ENCODE assay signal across 9 cellular contexts in the genomic region with DNA sequence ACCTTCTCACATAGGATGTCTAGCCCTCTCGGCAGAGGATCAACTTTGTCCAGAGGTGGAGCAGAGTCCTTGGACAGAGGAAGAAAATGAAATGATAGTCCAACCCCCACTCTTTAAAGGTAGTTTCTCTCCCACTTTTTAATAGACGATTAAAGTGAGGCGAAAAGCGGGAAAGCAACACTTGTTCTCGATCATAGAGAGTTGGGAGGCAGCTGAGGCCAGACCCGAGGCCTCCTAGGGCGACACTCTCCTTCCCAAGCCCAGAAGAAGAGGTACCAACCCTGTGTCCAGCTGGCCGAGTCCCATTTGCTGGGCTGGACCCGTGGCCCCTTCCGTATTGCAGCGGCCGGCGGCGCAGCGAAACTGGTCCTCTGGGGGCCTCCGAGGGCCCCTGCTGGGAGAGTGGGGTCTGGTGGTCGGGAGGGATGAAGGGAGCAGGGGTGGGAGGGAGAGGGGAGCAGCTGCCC. TPM values are rescaled to one million over a fixed set of nuclear protein-coding genes. Genes with fewer than 3 reads are reported as not detected.
DNase-seq lines count a peak whose midpoint lies in the region; ATAC-seq and TF ChIP-seq lines count a peak whose summit lies in the region.
"Had no signal": no experiment of that assay in that cellular context is flagged by ENCODE, and none has a peak within 500 bp of the region (broad histone marks: within the 10 kb centered on the region; RNA-seq: fewer than 3 reads in every experiment).

No MANE protein-coding gene starts in this region.

- no peaks in the 10 kb centered on the region for H4K20me1 ChIP-seq in KMS-11 (ENCODE audit: insufficient read depth)

- H3K9me3 Mint-ChIP-seq in activated naive CD8-positive, alpha-beta T cell treated with anti-CD3 and anti-CD28 coated beads for 36 hours: no peaks in the 10 kb centered on the region
- H3K9me3 Mint-ChIP-seq: activated naive CD4-positive, alpha-beta T cell treated with anti-CD3 and anti-CD28 coated beads, Interleukin-2, amount 50 U/mL, for 72 hours had no signal

- H3K36me3 ChIP-seq in KMS-11 (ENCODE audit: insufficient read depth): no peaks in the 10 kb centered on the region
- no peaks in the 10 kb centered on the region for H3K36me3 ChIP-seq in right lobe of liver
- no peaks in the 10 kb centered on the region for H3K36me3 ChIP-seq in thyroid gland

- no peak for TF ChIP-seq CTCF in KMS-11 (conservative IDR thresholded peaks at IDR 0.05; ENCODE audit: low read depth, low read length)
- TF ChIP-seq CTCF in choroid plexus epithelial cell (conservative IDR thresholded peaks at IDR 0.05; ENCODE audit: low read depth, low read length): no peak
- no peak for TF ChIP-seq CTCF in right lobe of liver (IDR thresholded peaks at IDR 0.05)
- TF ChIP-seq CTCF in thyroid gland (IDR thresholded peaks at IDR 0.05): no peak

- H3K4me3 Mint-ChIP-seq in activated naive CD8-positive, alpha-beta T cell treated with anti-CD3 and anti-CD28 coated beads for 36 hours: no peak overlapping the region

- no peaks in the 10 kb centered on the region for H3K79me2 ChIP-seq in KMS-11 (ENCODE audit: insufficient read depth, low read depth)

- H3K4me1 Mint-ChIP-seq in activated naive CD8-positive, alpha-beta T cell treated with anti-CD3 and anti-CD28 coated beads for 36 hours: peaks cover 20% of the 10 kb centered on the region

- intact Hi-C loops in right lobe of liver (cut with DNase I) (loop anchor here (10.0 kb wide), 3 partner anchors 260 to 770 kb away; no protein-coding TSS in a partner anchor), thyroid gland (cut with DNase I) (loop anchor here (5.0 to 10.0 kb wide), 3 partner anchors 260 to 768 kb away; no protein-coding TSS in a partner anchor)

- H3K36me3 Mint-ChIP-seq in activated naive CD8-positive, alpha-beta T cell treated with anti-CD3 and anti-CD28 coated beads for 36 hours: no peaks in the 10 kb centered on the region

- peaks cover 98% of the 10 kb centered on the region for H3K27me3 Mint-ChIP-seq in activated naive CD8-positive, alpha-beta T cell treated with anti-CD3 and anti-CD28 coated beads for 36 hours

- H3K4me2 ChIP-seq in KMS-11: peak overlapping the region; percentile 68; the same call in 1 of the 2 replicates

- H3K27ac ChIP-seq in KMS-11: no peak overlapping the region
- H3K27ac ChIP-seq in right lobe of liver: no peak overlapping the region
- H3K27ac ChIP-seq in thyroid gland: peak overlapping the region in 2 of 3 donors; percentile 37 to 61

- H3K4me1 ChIP-seq in KMS-11 (ENCODE audit: low read depth, poor library complexity, severe bottlenecking) (peaks cover 5% of the 10 kb centered on the region), right lobe of liver (no peaks in the 10 kb centered on the region), thyroid gland (peaks cover 12 to 25% of the 10 kb centered on the region in 2 donors)

- H3K4me3 ChIP-seq in KMS-11 (IDR thresholded peaks at IDR 0.05; ENCODE audit: insufficient read depth, low read depth, low read length) (no peak overlapping the region), choroid plexus epithelial cell (ENCODE audit: low read depth, low read length) (peak overlapping the region; percentile 70), right lobe of liver (peak overlapping the region; percentile 12 to 85 (median 77)), thyroid gland (replicated peaks in 1 of 3) (peak overlapping the region in 1 of 3 donors; percentile 72)

- WGBS in right lobe of liver (ENCODE audit: insufficient coverage, low coverage, low lambda C conversion rate, missing lambda C conversion rate): 9% methylated on average over 9 of the region's 17 CpGs
- WGBS in thyroid gland, 2 donors: 5 to 7% methylated on average over 15 to 17 of the region's 17 CpGs

- peak in 3 of 4 donors; percentile 2 to 16 (median 5) for ATAC-seq in right lobe of liver
- no peak for ATAC-seq in GM21381 (IDR thresholded peaks at IDR 0.05; ENCODE audit: unreplicated experiment)
- no peak for ATAC-seq in GM18505 (IDR thresholded peaks at IDR 0.05; ENCODE audit: unreplicated experiment)

- DNase-seq in choroid plexus epithelial cell (ENCODE audit: low read depth): peak; percentile 50
- no peak for DNase-seq in right lobe of liver
- no peak for DNase-seq in thyroid gland
- no peak for DNase-seq in SK-N-DZ (ENCODE audit: low spot score)
- DNase-seq in activated naive CD8-positive, alpha-beta T cell treated with anti-CD3 and anti-CD28 coated beads for 36 hours: no peak

- peak overlapping the region; percentile 15; the same call in 1 of the 2 replicates for H3K9ac ChIP-seq in KMS-11

- H3K9me3 ChIP-seq in right lobe of liver (no peaks in the 10 kb centered on the region), thyroid gland (no peaks in the 10 kb centered on the region)

- H2AFZ ChIP-seq in KMS-11 (ENCODE audit: low read depth): peak overlapping the region; percentile 82; the same call in 1 of the 2 replicates

- no peak overlapping the region for H3K27ac Mint-ChIP-seq in activated naive CD8-positive, alpha-beta T cell treated with anti-CD3 and anti-CD28 coated beads for 36 hours
- H3K27ac Mint-ChIP-seq: activated naive CD4-positive, alpha-beta T cell treated with anti-CD3 and anti-CD28 coated beads, Interleukin-2, amount 50 U/mL, for 72 hours had no signal

- H3K27me3 ChIP-seq in KMS-11 (ENCODE audit: insufficient read depth, low read depth) (no peaks in the 10 kb centered on the region), right lobe of liver (no peaks in the 10 kb centered on the region), thyroid gland (no peaks in the 10 kb centered on the region)

- TF ChIP-seq POLR2A in right lobe of liver (IDR thresholded peaks at IDR 0.05) (no peak), thyroid gland (IDR thresholded peaks at IDR 0.05) (no peak), GM18505 (IDR thresholded peaks at IDR 0.05; ENCODE audit: borderline replicate concordance, extremely low read depth, insufficient read depth, insufficient read length) (no peak)

RNA-seq across cellular contexts. Expression of a gene that starts 2.3 kb away (rescaled TPM):
- total RNA-seq in right lobe of liver (1 to 10 TPM in 5 of 6 experiments, under 1 TPM in 1; 0.64 to 3.6 (median 2.4) TPM), thyroid gland (10 to 100 TPM in 3 of 4 donors, 1 to 10 TPM in 1; 4.2 to 15.6 (median 10.4) TPM)
- 2.7 and 3.5 TPM in 2 replicates for polyA plus RNA-seq in SK-N-DZ (2014; cell fraction: cytosol; rRNA removed)
- polyA plus RNA-seq in SK-N-DZ (2014; cell fraction: nucleus; rRNA removed): 2.4 and 4.2 TPM in 2 replicates
- total RNA-seq in activated naive CD8-positive, alpha-beta T cell treated with anti-CD3 and anti-CD28 coated beads for 36 hours: not detected
- total RNA-seq: activated naive CD4-positive, alpha-beta T cell treated with anti-CD3 and anti-CD28 coated beads, Interleukin-2, amount 50 U/mL, for 72 hours had no signal

Comparison
In these comparisons a context has a peak if more than half of its experiments do, and no peak if none do; other contexts are left out.
1. H3K27ac ChIP-seq: peak in thyroid gland (2 of 3); none in KMS-11 (single experiment) and right lobe of liver (0 of 3).
2. ATAC-seq: peak in right lobe of liver (3 of 4); none in GM21381 (single experiment) and GM18505 (single experiment).